8 cellular contexts compared by ENCODE assay signal in the genomic region with DNA sequence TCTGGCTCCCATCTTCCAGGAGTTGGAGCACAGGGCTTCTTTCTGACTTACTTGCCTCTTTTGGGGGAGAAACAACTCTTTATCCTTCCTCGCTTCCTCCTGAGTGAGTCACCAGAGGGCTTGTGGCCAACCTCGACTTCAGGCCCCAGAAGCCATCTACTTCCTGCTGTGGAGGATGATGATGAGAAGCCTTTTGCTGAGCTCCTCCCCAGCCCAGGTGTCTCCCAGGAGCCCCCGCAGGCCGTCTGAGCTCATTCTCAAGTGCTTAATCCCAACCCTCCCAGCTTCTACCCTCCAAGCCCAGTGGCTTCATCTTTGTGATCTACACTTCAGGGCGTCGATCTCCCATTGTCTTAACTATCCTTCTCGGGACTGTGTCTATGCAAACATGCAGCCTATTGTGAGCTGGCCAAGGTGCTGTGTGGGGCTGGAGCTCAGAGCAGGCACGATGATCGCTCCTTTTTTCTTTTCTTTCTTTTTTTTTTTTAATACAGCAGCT. TPM values are rescaled to one million over a fixed set of nuclear protein-coding genes. Genes with fewer than 3 reads are reported as not detected.
DNase-seq lines count a peak whose midpoint lies in the region; ATAC-seq and TF ChIP-seq lines count a peak whose summit lies in the region.

No MANE protein-coding gene starts in this region.

- H3K27me3 ChIP-seq in thymus (ENCODE audit: control insufficient read depth, insufficient read depth), result no peaks in the 10 kb centered on the region

- H3K36me3 ChIP-seq in thymus (ENCODE audit: control insufficient read depth, insufficient read depth), result peaks cover 4% of the 10 kb centered on the region

- H3K4me3 ChIP-seq in fibroblast of pulmonary artery (replicated peaks; ENCODE audit: low read depth, low read length) (no peak overlapping the region), thymus (ENCODE audit: low read length) (no peak overlapping the region)

- CTCF ChIA-PET in activated CD8-positive, alpha-beta T cell treated with anti-CD3 and anti-CD28 coated beads, Interleukin-2, amount 10 ng/mL, durations not matched to agents 7 days and 5 days (lab: Charles Lee), result interaction anchor here (0.6 to 2.7 kb wide), 22 partner anchors 9 to 476 kb away, joined by 3 to 16 read pairs (median 4); a partner anchor contains a TSS

- H3K36me3 Mint-ChIP-seq in activated CD8-positive, alpha-beta T cell treated with anti-CD3 and anti-CD28 coated beads, Interleukin-2, amount 10 ng/mL, durations not matched to agents 7 days and 5 days (ENCODE audit: low read depth), result peaks cover 28% of the 10 kb centered on the region
- no peaks in the 10 kb centered on the region for H3K36me3 Mint-ChIP-seq in nephron progenitor cell (ENCODE audit: low read depth)

- peak overlapping the region; percentile 68 for H3K27ac ChIP-seq in thymus (ENCODE audit: low read depth)

- ATAC-seq in activated CD4-positive, CD25-positive, alpha-beta regulatory T cell treated with anti-CD3 and anti-CD28 coated beads, Interleukin-2, amount 50 U/mL, for 24 hours, result peak; percentile 74 to 81
- ATAC-seq in activated CD8-positive, alpha-beta T cell treated with anti-CD3 and anti-CD28 coated beads, Interleukin-2, amount 10 ng/mL, durations not matched to agents 7 days and 5 days, result peak; percentile 88
- ATAC-seq in GM21529 (IDR thresholded peaks at IDR 0.05; ENCODE audit: unreplicated experiment), result no peak

- WGBS in thymus, result 53% methylated on average over 9 of the region's 9 CpGs

- H3K9me3 Mint-ChIP-seq in activated CD8-positive, alpha-beta T cell treated with anti-CD3 and anti-CD28 coated beads, Interleukin-2, amount 10 ng/mL, durations not matched to agents 7 days and 5 days (ENCODE audit: insufficient read depth), result no peaks in the 10 kb centered on the region
- no peaks in the 10 kb centered on the region for H3K9me3 Mint-ChIP-seq in nephron progenitor cell

- H3K4me3 Mint-ChIP-seq in activated CD8-positive, alpha-beta T cell treated with anti-CD3 and anti-CD28 coated beads, Interleukin-2, amount 10 ng/mL, durations not matched to agents 7 days and 5 days, result peak overlapping the region; percentile 78
- no peak overlapping the region for H3K4me3 Mint-ChIP-seq in nephron progenitor cell

- DNase-seq in activated CD4-positive, CD25-positive, alpha-beta regulatory T cell treated with anti-CD3 and anti-CD28 coated beads, Interleukin-2, amount 50 U/mL, for 72 hours, result no peak
- DNase-seq in activated CD8-positive, alpha-beta T cell treated with anti-CD3 and anti-CD28 coated beads, Interleukin-2, amount 10 ng/mL, durations not matched to agents 7 days and 5 days, result peak; percentile 89
- DNase-seq in fibroblast of pulmonary artery (ENCODE audit: low read depth) (peak; percentile 69), nephron progenitor cell (no peak), nucleus accumbens (lab: John Stamatoyannopoulos, UW) (no peak)

- POLR2A ChIA-PET in activated CD8-positive, alpha-beta T cell treated with anti-CD3 and anti-CD28 coated beads, Interleukin-2, amount 10 ng/mL, durations not matched to agents 7 days and 5 days (lab: Charles Lee), result interaction anchor here (0.7 to 1.5 kb wide), 5 partner anchors 9 to 638 kb away, joined by 3 to 5 read pairs (median 4); a partner anchor contains a TSS

- H3K27ac Mint-ChIP-seq in activated CD8-positive, alpha-beta T cell treated with anti-CD3 and anti-CD28 coated beads, Interleukin-2, amount 10 ng/mL, durations not matched to agents 7 days and 5 days, result peak overlapping the region; percentile 92
- H3K27ac Mint-ChIP-seq in nephron progenitor cell, result no peak overlapping the region

- H3K4me1 Mint-ChIP-seq in activated CD8-positive, alpha-beta T cell treated with anti-CD3 and anti-CD28 coated beads, Interleukin-2, amount 10 ng/mL, durations not matched to agents 7 days and 5 days (ENCODE audit: low read depth), result peaks cover 34% of the 10 kb centered on the region
- peaks cover 22% of the 10 kb centered on the region for H3K4me1 Mint-ChIP-seq in nephron progenitor cell

- H3K9me3 ChIP-seq in thymus (ENCODE audit: control insufficient read depth), result no peaks in the 10 kb centered on the region

- no peaks in the 10 kb centered on the region for H3K27me3 Mint-ChIP-seq in activated CD8-positive, alpha-beta T cell treated with anti-CD3 and anti-CD28 coated beads, Interleukin-2, amount 10 ng/mL, durations not matched to agents 7 days and 5 days (ENCODE audit: low read depth)
- H3K27me3 Mint-ChIP-seq in nephron progenitor cell (ENCODE audit: low read depth, poor library complexity), result peaks cover 12% of the 10 kb centered on the region

- TF ChIP-seq CTCF in fibroblast of pulmonary artery (IDR thresholded peaks at IDR 0.05; ENCODE audit: low read length, missing control alignments), result no peak
- TF ChIP-seq CTCF in nephron progenitor cell (IDR thresholded peaks at IDR 0.05), result no peak

- H3K4me1 ChIP-seq in thymus (ENCODE audit: control insufficient read depth, insufficient read depth, low read length), result peaks cover 4% of the 10 kb centered on the region

RNA-seq across cellular contexts. Expression of a gene that starts 27.9 kb away (rescaled TPM):
- 1 to 10 TPM; 1.9 to 2.0 TPM for total RNA-seq in activated CD8-positive, alpha-beta T cell treated with anti-CD3 and anti-CD28 coated beads, Interleukin-2, amount 10 ng/mL, durations not matched to agents 7 days and 5 days
- polyA plus RNA-seq in thymus, result 8.6 TPM

RNA-seq across cellular contexts. Expression of a gene that starts 35.0 kb away (rescaled TPM):
- 1 to 10 TPM; 6.5 to 7.6 TPM for total RNA-seq in activated CD8-positive, alpha-beta T cell treated with anti-CD3 and anti-CD28 coated beads, Interleukin-2, amount 10 ng/mL, durations not matched to agents 7 days and 5 days
- 2.2 TPM for polyA plus RNA-seq in thymus

Comparison
In these comparisons a context has a peak if more than half of its experiments do, and no peak if none do; other contexts are left out.
1. DNase-seq: peak in activated CD8-positive, alpha-beta T cell treated with anti-CD3 and anti-CD28 coated beads, Interleukin-2, amount 10 ng/mL, durations not matched to agents 7 days and 5 days (single experiment) and fibroblast of pulmonary artery (single experiment); none in activated CD4-positive, CD25-positive, alpha-beta regulatory T cell treated with anti-CD3 and anti-CD28 coated beads, Interleukin-2, amount 50 U/mL, for 72 hours (single experiment), nephron progenitor cell (single experiment) and nucleus accumbens (0 of 56).